In genomic region chr10:17290226-17290625, GRCh38 we compare ENCODE assay signal across 10 cellular contexts.
DNase-seq lines count a peak whose midpoint lies in the region; ATAC-seq and TF ChIP-seq lines count a peak whose summit lies in the region.
"Had no signal": no experiment of that assay in that cellular context is flagged by ENCODE, and none has a peak within 500 bp of the region (broad histone marks: within the 10 kb centered on the region; RNA-seq: fewer than 3 reads in every experiment).

No MANE protein-coding gene starts in this region.

- H3K9me3 Mint-ChIP-seq in neural progenitor cell, result no peaks in the 10 kb centered on the region

- H3K4me2 ChIP-seq in Loucy (ENCODE audit: low read depth, low read length, poor library complexity, severe bottlenecking), result peak overlapping the region; percentile 2
- H3K4me2 ChIP-seq in neural progenitor cell, result no peak overlapping the region
- H3K4me2 ChIP-seq in neuronal stem cell (ENCODE audit: insufficient read depth, low read length, poor library complexity, severe bottlenecking), result no peak overlapping the region
- H3K4me2 ChIP-seq: BLaER1 treated with 17β-estradiol and CSF1 and Interleukin-3, amounts not matched to agents 10 nM and 100 nM had no signal

- H3K23ac ChIP-seq in neuronal stem cell (ENCODE audit: low read depth, low read length, poor library complexity), result no peak overlapping the region

- no peaks in the 10 kb centered on the region for H3K36me3 ChIP-seq in Loucy (ENCODE audit: insufficient read depth, low read length)
- no peaks in the 10 kb centered on the region for H3K36me3 ChIP-seq in body of pancreas (replicated peaks in 1 of 2; ENCODE audit: insufficient read depth in 1 of 2, low read depth in 2 of 2)
- H3K36me3 ChIP-seq in neural progenitor cell, result no peaks in the 10 kb centered on the region
- H3K36me3 ChIP-seq in adrenal gland (replicated peaks in 1 of 2), result no peaks in the 10 kb centered on the region
- H3K36me3 ChIP-seq in neuronal stem cell (replicated peaks in 1 of 2; ENCODE audit: control insufficient read depth in 2 of 2, insufficient read depth in 2 of 2, low read length in 2 of 2), result no peaks in the 10 kb centered on the region
- H3K36me3 ChIP-seq: BLaER1 treated with 17β-estradiol and CSF1 and Interleukin-3, amounts not matched to agents 10 nM and 100 nM had no signal

- H3K4me3 ChIP-seq in Loucy (ENCODE audit: low read length, poor library complexity, severe bottlenecking) (no peak overlapping the region), body of pancreas (no peak overlapping the region), neural progenitor cell (no peak overlapping the region), adrenal gland (no peak overlapping the region), neuronal stem cell (ENCODE audit: low read length in 2 of 2) (no peak overlapping the region)
- H3K4me3 ChIP-seq: BLaER1 treated with 17β-estradiol and CSF1 and Interleukin-3, amounts not matched to agents 10 nM and 100 nM had no signal

- 13 to 17% methylated on average over 6 of the region's 6 CpGs for WGBS in body of pancreas, 2 donors
- whole genome bisulfite sequencing in adrenal gland, 4 donors, result 36 to 48% (median 41%) methylated on average over 6 of the region's 6 CpGs
- WGBS in neuronal stem cell (ENCODE audit: extremely low coverage in 2 of 2, insufficient read length in 2 of 2, insufficient replicate concordance in 1 of 2), 2 donors, result no CpG with 5 or more reads among the region's 6 CpGs

- H2BK12ac ChIP-seq in neuronal stem cell (ENCODE audit: low read length), result no peak overlapping the region

- H3F3A ChIP-seq in Loucy (ENCODE audit: low read depth), result no peaks in the 10 kb centered on the region
- H3F3A ChIP-seq in neural progenitor cell (ENCODE audit: low read depth), result no peaks in the 10 kb centered on the region

- no peak overlapping the region for H4K91ac ChIP-seq in neuronal stem cell (ENCODE audit: low read depth, low read length, poor library complexity)

- H2AK5ac ChIP-seq in neuronal stem cell (ENCODE audit: low read depth, low read length), result no peak overlapping the region

- TF ChIP-seq POLR2A in body of pancreas (IDR thresholded peaks at IDR 0.05) (no peak), adrenal gland (IDR thresholded peaks at IDR 0.05) (no peak)

- H3K4me1 Mint-ChIP-seq in neural progenitor cell, result no peaks in the 10 kb centered on the region
- H3K4me1 Mint-ChIP-seq: naive B cell had no signal

- H3K9ac ChIP-seq in Loucy (ENCODE audit: low read depth, low read length, poor library complexity, severe bottlenecking) (no peak overlapping the region), neural progenitor cell (no peak overlapping the region), neuronal stem cell (ENCODE audit: low read depth, low read length, poor library complexity) (no peak overlapping the region)
- H3K9ac ChIP-seq: BLaER1 treated with 17β-estradiol and CSF1 and Interleukin-3, amounts not matched to agents 10 nM and 100 nM had no signal

- H4K8ac ChIP-seq in neuronal stem cell (ENCODE audit: low read depth, low read length), result no peak overlapping the region

- ATAC-seq in body of pancreas (peak; percentile 77), HG03432 (IDR thresholded peaks at IDR 0.05; ENCODE audit: unreplicated experiment) (no peak)

- no peaks in the 10 kb centered on the region for H3K79me1 ChIP-seq in neuronal stem cell (ENCODE audit: low read depth, low read length)

- H3K27me3 Mint-ChIP-seq in neural progenitor cell (ENCODE audit: insufficient read depth, low read depth), result peaks cover 2% of the 10 kb centered on the region

- no peak overlapping the region for H3K18ac ChIP-seq in neuronal stem cell (ENCODE audit: low read length)

- H3K27ac Mint-ChIP-seq in neural progenitor cell, result no peak overlapping the region
- H3K27ac Mint-ChIP-seq: naive B cell had no signal

- no peak overlapping the region for H3K14ac ChIP-seq in neuronal stem cell (ENCODE audit: low read length)

- H3K27me3 ChIP-seq in Loucy (ENCODE audit: insufficient read depth, low read length, poor library complexity, severe bottlenecking) (no peaks in the 10 kb centered on the region), body of pancreas (no peaks in the 10 kb centered on the region), neural progenitor cell (no peaks in the 10 kb centered on the region), adrenal gland (no peaks in the 10 kb centered on the region), neuronal stem cell (ENCODE audit: control insufficient read depth in 3 of 3, insufficient read depth in 3 of 3, low read depth in 1 of 3, low read length in 3 of 3) (no peaks in the 10 kb centered on the region)
- H3K27me3 ChIP-seq: BLaER1 treated with 17β-estradiol and CSF1 and Interleukin-3, amounts not matched to agents 10 nM and 100 nM had no signal

- H2AFZ ChIP-seq in Loucy (ENCODE audit: low read length) (no peak overlapping the region), neural progenitor cell (replicated peaks) (no peak overlapping the region), neuronal stem cell (ENCODE audit: low read length) (no peak overlapping the region)

- peak; percentile 70 for TF ChIP-seq CTCF in Loucy (conservative IDR thresholded peaks at IDR 0.05; ENCODE audit: low read length)
- peak in 6 of 7 experiments; percentile 25 to 83 (median 72) for TF ChIP-seq CTCF in body of pancreas (IDR thresholded peaks at IDR 0.05)
- TF ChIP-seq CTCF in neural progenitor cell (IDR thresholded peaks at IDR 0.05), result peak; percentile 53
- TF ChIP-seq CTCF in adrenal gland (IDR thresholded peaks at IDR 0.05), result peak in 3 of 6 experiments; percentile 6 to 23 (median 14)

- intact Hi-C loops in body of pancreas (cut with DNase I), result no loop called here
- intact Hi-C loops in adrenal gland (cut with DNase I), result no loop called here

- DNase-seq in NCI-H82 (lab: John Stamatoyannopoulos, UW) (peak; percentile 17), NCI-H82 treated with DMSO at 0.1 percent for 48 hours (lab: John Stamatoyannopoulos, UW; ENCODE audit: unreplicated experiment) (no peak), body of pancreas (peak in 3 of 4 donors; percentile 18 to 36 (median 32)), neural progenitor cell (ENCODE audit: low spot score) (peak; percentile 41), adrenal gland (no peak), neuronal stem cell (ENCODE audit: low spot score) (no peak)
- DNase-seq: naive B cell had no signal

- H3K27ac ChIP-seq in body of pancreas (no peak overlapping the region), neural progenitor cell (no peak overlapping the region), adrenal gland (no peak overlapping the region), neuronal stem cell (replicated peaks; ENCODE audit: low read length) (no peak overlapping the region)
- H3K27ac ChIP-seq: BLaER1 treated with 17β-estradiol and CSF1 and Interleukin-3, amounts not matched to agents 10 nM and 100 nM had no signal

- no peak overlapping the region for H2BK15ac ChIP-seq in neuronal stem cell (ENCODE audit: low read length)

- no peaks in the 10 kb centered on the region for H3K36me3 Mint-ChIP-seq in neural progenitor cell
- H3K36me3 Mint-ChIP-seq: naive B cell had no signal

- H3K9me3 ChIP-seq in Loucy (ENCODE audit: insufficient read depth, low read depth, low read length), result no peaks in the 10 kb centered on the region
- H3K9me3 ChIP-seq in body of pancreas, result no peaks in the 10 kb centered on the region
- no peaks in the 10 kb centered on the region for H3K9me3 ChIP-seq in neural progenitor cell (ENCODE audit: low read depth)
- no peaks in the 10 kb centered on the region for H3K9me3 ChIP-seq in adrenal gland (replicated peaks in 1 of 3)
- no peaks in the 10 kb centered on the region for H3K9me3 ChIP-seq in neuronal stem cell (replicated peaks in 1 of 2; ENCODE audit: control insufficient read depth in 2 of 2, insufficient read depth in 1 of 2, low read depth in 1 of 2, low read length in 2 of 2)

- no peaks in the 10 kb centered on the region for H4K20me1 ChIP-seq in Loucy (ENCODE audit: insufficient read depth, low read length, poor library complexity, severe bottlenecking)
- H4K20me1 ChIP-seq in neural progenitor cell (ENCODE audit: low read depth), result no peaks in the 10 kb centered on the region
- H4K20me1 ChIP-seq: BLaER1 treated with 17β-estradiol and CSF1 and Interleukin-3, amounts not matched to agents 10 nM and 100 nM had no signal

- no peaks in the 10 kb centered on the region for H3K79me2 ChIP-seq in Loucy (ENCODE audit: insufficient read depth, low read length)
- H3K79me2 ChIP-seq in neural progenitor cell (ENCODE audit: low read depth), result no peaks in the 10 kb centered on the region

- no peak overlapping the region for H3K4me3 Mint-ChIP-seq in neural progenitor cell
- H3K4me3 Mint-ChIP-seq: naive B cell had no signal

- H2BK5ac ChIP-seq in neuronal stem cell (ENCODE audit: low read length), result no peak overlapping the region

- H3K4ac ChIP-seq in neuronal stem cell (ENCODE audit: low read length), result no peak overlapping the region

- no peaks in the 10 kb centered on the region for H3K9me2 ChIP-seq in Loucy (replicated peaks; ENCODE audit: low read depth, low read length)

- H3K4me1 ChIP-seq in Loucy (ENCODE audit: insufficient read depth, low read length, poor library complexity, severe bottlenecking), result no peaks in the 10 kb centered on the region
- no peaks in the 10 kb centered on the region for H3K4me1 ChIP-seq in body of pancreas
- no peaks in the 10 kb centered on the region for H3K4me1 ChIP-seq in neural progenitor cell
- H3K4me1 ChIP-seq in adrenal gland (replicated peaks in 1 of 2), result no peaks in the 10 kb centered on the region
- no peaks in the 10 kb centered on the region for H3K4me1 ChIP-seq in neuronal stem cell (ENCODE audit: control insufficient read depth in 2 of 2, insufficient read depth in 1 of 2, low read depth in 1 of 2, low read length in 2 of 2)
- H3K4me1 ChIP-seq: BLaER1 treated with 17β-estradiol and CSF1 and Interleukin-3, amounts not matched to agents 10 nM and 100 nM had no signal

- H2BK120ac ChIP-seq in neuronal stem cell (ENCODE audit: low read depth, low read length), result no peak overlapping the region

Comparison
In these comparisons a context has a peak if more than half of its experiments do, and no peak if none do; other contexts are left out.
1. DNase-seq: peak in NCI-H82 (single experiment), body of pancreas (3 of 4) and neural progenitor cell (single experiment); none in NCI-H82 treated with DMSO at 0.1 percent for 48 hours (single experiment), adrenal gland (0 of 7) and neuronal stem cell (single experiment).